17 cellular contexts compared by ENCODE assay signal in genomic region chr6:73984851-73985250, GRCh38.
"Had no signal": no experiment of that assay in that cellular context is flagged by ENCODE, and none has a peak within 500 bp of the region (broad histone marks: within the 10 kb centered on the region; RNA-seq: fewer than 3 reads in every experiment).

No MANE protein-coding gene starts in this region.

- H3K36me3 ChIP-seq: colonic mucosa, gastroesophageal sphincter, suprapubic skin, thyroid gland, uterus had no signal

- DNase-seq: colonic mucosa; dermis blood vessel endothelial cell; effector CD4-positive, alpha-beta T cell; endodermal cell; glutamatergic neuron; islet precursor cell; mammary epithelial cell; mucosa of descending colon; natural killer cell; posterior cingulate gyrus; stimulated activated CD4-positive, alpha-beta T cell treated with anti-CD3 and anti-CD28 coated beads, Interleukin-12 subunit alpha, Interleukin-12 subunit beta, amount 100 ng/mL, for 4 hours; stimulated activated naive CD4-positive, alpha-beta T cell treated with Interleukin-2 at 50 U/mL for 16 hours; thyroid gland; uterus had no signal

- H3K4me1 ChIP-seq: colonic mucosa, gastroesophageal sphincter, thyroid gland, uterus had no signal

- H3K27me3 ChIP-seq: colonic mucosa, gastroesophageal sphincter, suprapubic skin, thyroid gland, uterus had no signal

- H3K27ac ChIP-seq: colonic mucosa, gastroesophageal sphincter, suprapubic skin, thyroid gland had no signal

- H3K4me3 ChIP-seq: colonic mucosa, gastroesophageal sphincter, mucosa of descending colon, skin epidermis, suprapubic skin, thyroid gland, uterus had no signal

- H3K9me3 ChIP-seq: colonic mucosa, gastroesophageal sphincter, mucosa of descending colon, suprapubic skin, thyroid gland, uterus had no signal
